ENCODE assay signal across 9 cellular contexts in genomic region chr15:28738590-28739292, GRCh38. TPM values are rescaled to one million over a fixed set of nuclear protein-coding genes. Genes with fewer than 3 reads are reported as not detected.
A peak's percentile ranks its signal among the peaks of the same experiment; 100 is the strongest.
DNase-seq lines count a peak whose midpoint lies in the region; ATAC-seq and TF ChIP-seq lines count a peak whose summit lies in the region.
"Not testable (repeated sequence)": the region's sequence is repeated elsewhere in the genome, so short reads cannot be mapped to it uniquely, and the experiment has no call there.
"Had no signal": no experiment of that assay in that cellular context is flagged by ENCODE, and none has a peak within 500 bp of the region (broad histone marks: within the 10 kb centered on the region; RNA-seq: fewer than 3 reads in every experiment).

No MANE protein-coding gene starts in this region.

- H4K20me1 ChIP-seq in GM23338 (replicated peaks; ENCODE audit: insufficient read depth); neural progenitor cell (ENCODE audit: low read depth): not testable (repeated sequence)

- not testable (repeated sequence) for H3K27ac Mint-ChIP-seq in GM23338, neural progenitor cell
- H3K27ac Mint-ChIP-seq in T-helper 17 cell, result peak overlapping the region; percentile 78
- H3K27ac Mint-ChIP-seq in activated naive CD8-positive, alpha-beta T cell treated with anti-CD3 and anti-CD28 coated beads, Interleukin-2, amount 50 U/mL, for 24 hours, result peak overlapping the region; percentile 97

- H3F3A ChIP-seq in GM23338 (replicated peaks; ENCODE audit: low read depth); neural progenitor cell (ENCODE audit: low read depth): not testable (repeated sequence)

- H3K36me3 Mint-ChIP-seq in GM23338 (ENCODE audit: low read depth); T-helper 17 cell (ENCODE audit: low read depth); activated naive CD8-positive, alpha-beta T cell treated with anti-CD3 and anti-CD28 coated beads, Interleukin-2, amount 50 U/mL, for 24 hours (ENCODE audit: low read depth); neural progenitor cell: not testable (repeated sequence)

- H3K36me3 ChIP-seq in GM23338 (ENCODE audit: insufficient read depth); esophagus squamous epithelium; neural progenitor cell; tibial artery: not testable (repeated sequence)

- not testable (repeated sequence) for H3K4me3 ChIP-seq in GM12864 (ENCODE audit: low read depth, low read length); neural progenitor cell
- H3K4me3 ChIP-seq in GM23338, result peak overlapping the region; percentile 43
- peak overlapping the region in 3 of 4 donors; percentile 26 to 60 (median 54) for H3K4me3 ChIP-seq in esophagus squamous epithelium
- peak overlapping the region; percentile 55 to 63 for H3K4me3 ChIP-seq in tibial artery

- not testable (repeated sequence) for H3K4me1 Mint-ChIP-seq in GM23338, T-helper 17 cell, neural progenitor cell
- H3K4me1 Mint-ChIP-seq in activated naive CD8-positive, alpha-beta T cell treated with anti-CD3 and anti-CD28 coated beads, Interleukin-2, amount 50 U/mL, for 24 hours, result peaks cover 23% of the 10 kb centered on the region

- not testable (repeated sequence) for H3K9me2 ChIP-seq in GM23338 (ENCODE audit: insufficient read depth)

- not testable (repeated sequence) for TF ChIP-seq POLR2A in esophagus squamous epithelium (IDR thresholded peaks at IDR 0.05)

- not testable (repeated sequence) for H3K9me3 Mint-ChIP-seq in GM23338; activated naive CD8-positive, alpha-beta T cell treated with anti-CD3 and anti-CD28 coated beads, Interleukin-2, amount 50 U/mL, for 24 hours; neural progenitor cell

- H3K27me3 ChIP-seq in GM23338 (ENCODE audit: insufficient read depth), result peaks cover 26% of the 10 kb centered on the region
- not testable (repeated sequence) for H3K27me3 ChIP-seq in esophagus squamous epithelium, tibial artery
- H3K27me3 ChIP-seq in neural progenitor cell, result peaks cover 38% of the 10 kb centered on the region

- not testable (repeated sequence) for H3K79me2 ChIP-seq in GM23338 (replicated peaks; ENCODE audit: insufficient read depth); neural progenitor cell (ENCODE audit: low read depth)

- TF ChIP-seq CTCF in GM12864 (IDR thresholded peaks at IDR 0.05; ENCODE audit: low read depth, low read length, missing control alignments); GM23338 (conservative IDR thresholded peaks at IDR 0.05; ENCODE audit: low read depth in 2 of 2); esophagus squamous epithelium (IDR thresholded peaks at IDR 0.05); neural progenitor cell (IDR thresholded peaks at IDR 0.05); tibial artery (IDR thresholded peaks at IDR 0.05): not testable (repeated sequence)

- not testable (repeated sequence) for H3K27me3 Mint-ChIP-seq in GM23338 (ENCODE audit: insufficient read depth, low read depth, poor library complexity); T-helper 17 cell; activated naive CD8-positive, alpha-beta T cell treated with anti-CD3 and anti-CD28 coated beads, Interleukin-2, amount 50 U/mL, for 24 hours; neural progenitor cell (ENCODE audit: insufficient read depth, low read depth)

- peak overlapping the region; percentile 71 for H3K4me3 Mint-ChIP-seq in GM23338
- peak overlapping the region; percentile 86 for H3K4me3 Mint-ChIP-seq in T-helper 17 cell
- H3K4me3 Mint-ChIP-seq in activated naive CD8-positive, alpha-beta T cell treated with anti-CD3 and anti-CD28 coated beads, Interleukin-2, amount 50 U/mL, for 24 hours, result peak overlapping the region; percentile 82
- H3K4me3 Mint-ChIP-seq in neural progenitor cell, result peak overlapping the region; percentile 79

- intact Hi-C loops in esophagus squamous epithelium (cut with DNase I); tibial artery (cut with DNase I; ENCODE audit: low total_unique reads): not testable (repeated sequence)

- not testable (repeated sequence) for ATAC-seq in GM23338
- peak; percentile 73 for ATAC-seq in HG03378 (IDR thresholded peaks at IDR 0.05; ENCODE audit: unreplicated experiment)
- peak; percentile 61 for ATAC-seq in T-helper 17 cell
- ATAC-seq in activated naive CD8-positive, alpha-beta T cell treated with anti-CD3 and anti-CD28 coated beads, Interleukin-2, amount 50 U/mL, for 24 hours, result peak; percentile 70

- H3K9ac ChIP-seq in neural progenitor cell, result not testable (repeated sequence)

- not testable (repeated sequence) for H3K27ac ChIP-seq in GM23338 (ENCODE audit: low read depth); neural progenitor cell
- H3K27ac ChIP-seq in esophagus squamous epithelium (peak overlapping the region in 3 of 4 donors; percentile 58 to 69 (median 63)), tibial artery (peak overlapping the region; percentile 85 to 86)

- H3K4me1 ChIP-seq in GM23338 (ENCODE audit: insufficient read depth); esophagus squamous epithelium; neural progenitor cell; tibial artery: not testable (repeated sequence)

- H3K9me3 ChIP-seq in T-helper 17 cell (ENCODE audit: control insufficient read depth, low read length, poor library complexity, severe bottlenecking); esophagus squamous epithelium; neural progenitor cell (ENCODE audit: low read depth); tibial artery: not testable (repeated sequence)

- H2AFZ ChIP-seq in GM23338; neural progenitor cell (replicated peaks): not testable (repeated sequence)

- H3K4me2 ChIP-seq in GM23338 (peak overlapping the region; percentile 71), neural progenitor cell (peak overlapping the region; percentile 49)

- peak; percentile 8 for DNase-seq in GM12864 (ENCODE audit: low read depth)
- not testable (repeated sequence) for DNase-seq in GM23338 (ENCODE audit: low spot score); T-helper 17 cell; activated naive CD8-positive, alpha-beta T cell treated with anti-CD3 and anti-CD28 coated beads, Interleukin-2, amount 50 U/mL, for 24 hours; esophagus squamous epithelium (lab: John Stamatoyannopoulos, UW); neural progenitor cell (ENCODE audit: low spot score); tibial artery

- WGBS in esophagus squamous epithelium, 2 donors, result 5 to 6% methylated on average over 5 of the region's 9 CpGs

RNA-seq across cellular contexts. Expression of gene GOLGA8M, which starts 26.5 kb away (rescaled TPM):
- not detected in 2 replicates for total RNA-seq in GM23338 (2014; rRNA removed; shearing (Covaris generic))
- not detected in 2 replicates for polyA plus RNA-seq in GM23338 (2016; fragmentation: Nextera tagmentation; extraction: Ambion mirVana)
- total RNA-seq in T-helper 17 cell (1 to 10 TPM in 1 of 2 donors, not detected in 1; 1.0 TPM), esophagus squamous epithelium (under 1 TPM in 1 of 4 donors, not detected in 3; 0.57 TPM), neural progenitor cell (ENCODE audit: low replicate concordance) (not detected in 2 replicates)
- total RNA-seq: OCI-LY7 had no signal
